In the genomic region with DNA sequence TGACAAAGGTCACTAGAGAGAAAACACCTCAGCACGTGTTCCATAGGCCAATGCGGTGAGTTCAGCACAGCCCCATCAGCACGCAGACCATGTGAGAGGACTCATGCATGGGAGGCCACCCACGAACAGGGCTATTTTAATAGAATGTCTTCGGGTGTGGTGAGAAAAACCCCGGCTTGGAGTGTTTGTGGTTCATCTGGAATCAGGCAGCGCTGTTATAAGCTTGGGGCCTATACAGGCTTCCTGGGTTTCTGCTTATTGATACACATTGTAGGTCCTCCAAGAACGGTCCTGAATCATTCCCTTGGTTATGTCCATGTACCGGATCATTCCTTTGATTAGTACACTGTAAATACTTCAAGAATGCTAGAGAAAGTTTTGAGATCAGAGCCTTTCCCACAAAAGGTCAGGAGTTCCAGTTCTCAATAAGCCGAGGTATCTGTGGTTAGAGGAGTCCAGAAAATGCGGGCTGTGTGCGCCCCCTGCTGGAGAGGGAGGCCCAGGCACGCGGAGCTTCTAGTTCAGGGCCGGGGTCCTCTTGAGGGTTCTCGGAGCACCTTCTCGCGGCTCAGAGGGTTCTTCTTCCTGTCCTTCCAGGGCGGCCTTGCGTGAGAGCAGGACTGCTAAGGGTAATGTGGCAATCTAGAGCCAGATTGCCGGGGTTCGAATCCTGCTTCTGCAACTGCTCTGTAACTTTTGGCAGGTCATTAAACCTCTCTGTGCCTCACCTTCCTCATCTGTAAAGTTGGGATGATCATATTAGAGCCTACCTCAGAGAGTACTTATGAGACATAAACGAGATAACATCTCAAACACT, we compare ENCODE assay signal across 8 cellular contexts. TPM values are rescaled to one million over a fixed set of nuclear protein-coding genes. Genes with fewer than 3 reads are reported as not detected.
DNase-seq lines count a peak whose midpoint lies in the region; ATAC-seq, FAIRE-seq and TF ChIP-seq lines count a peak whose summit lies in the region.

No MANE protein-coding gene starts in this region.

- FAIRE-seq in RCC 7860 (lab: Jason Lieb, UNC): no peak

- no peak overlapping the region for H3K27ac Mint-ChIP-seq in activated T-helper 2 cell treated with anti-CD3 and anti-CD28 coated beads, Interferon-gamma antibody, Interleukin-2, Interleukin-4, amounts not matched to agents 10 μg/mL and 5 μg/mL and 100 μg/mL, durations not matched to agents 14 hours and 24 hours and 36 hours

- TF ChIP-seq POLR2A in thyroid gland (IDR thresholded peaks at IDR 0.05): no peak

- ATAC-seq in GM21447 (IDR thresholded peaks at IDR 0.05; ENCODE audit: unreplicated experiment): peak; percentile 91

- intact Hi-C loops in activated T-helper 2 cell treated with anti-CD3 and anti-CD28 coated beads, Interferon-gamma antibody, Interleukin-2, Interleukin-4, amounts not matched to agents 10 μg/mL and 5 μg/mL and 100 μg/mL, durations not matched to agents 14 hours and 24 hours and 36 hours (cut with micrococcal nuclease): loop anchor here (1.0 to 5.0 kb wide), 5 partner anchors 54 to 669 kb away; no protein-coding TSS in a partner anchor
- intact Hi-C loops in thyroid gland (cut with DNase I): loop anchor here (5.0 to 10.0 kb wide), 3 partner anchors 406 to 666 kb away; no protein-coding TSS in a partner anchor

- no peaks in the 10 kb centered on the region for H4K20me1 ChIP-seq in osteoblast (ENCODE audit: insufficient read depth, low read length)

- no peaks in the 10 kb centered on the region for H3K36me3 ChIP-seq in osteoblast (ENCODE audit: insufficient read depth, low read length)
- no peaks in the 10 kb centered on the region for H3K36me3 ChIP-seq in thyroid gland

- no peaks in the 10 kb centered on the region for H3K79me2 ChIP-seq in osteoblast (ENCODE audit: insufficient read depth, low read length)

- 36 to 39% methylated on average over 20 to 23 of the region's 23 CpGs for WGBS in thyroid gland, 2 donors

- H3K4me3 ChIP-seq in osteoblast (ENCODE audit: insufficient read depth, low read length) (no peak overlapping the region), thyroid gland (replicated peaks in 1 of 3) (no peak overlapping the region)

- H2AFZ ChIP-seq in osteoblast (ENCODE audit: low read length): no peak overlapping the region

- DNase-seq in DMS53 (lab: John Stamatoyannopoulos, UW) (peak; percentile 88), HT-29 (ENCODE audit: low spot score) (peak; percentile 86), RCC 7860 (ENCODE audit: low spot score) (peak; percentile 70), foreskin melanocyte (peak; percentile 76), osteoblast (ENCODE audit: insufficient read length, low spot score, missing footprints) (peak; percentile 91), thyroid gland (peak; percentile 73 to 82)
- peak; percentile 64 for DNase-seq in activated T-helper 2 cell treated with anti-CD3 and anti-CD28 coated beads, Interferon-gamma antibody, Interleukin-2, Interleukin-4, amounts not matched to agents 10 μg/mL and 5 μg/mL and 100 μg/mL, durations not matched to agents 14 hours and 24 hours and 36 hours (ENCODE audit: low spot score)

- peaks cover 10% of the 10 kb centered on the region for H3K4me1 Mint-ChIP-seq in activated T-helper 2 cell treated with anti-CD3 and anti-CD28 coated beads, Interferon-gamma antibody, Interleukin-2, Interleukin-4, amounts not matched to agents 10 μg/mL and 5 μg/mL and 100 μg/mL, durations not matched to agents 14 hours and 24 hours and 36 hours (ENCODE audit: low read depth)

- no peaks in the 10 kb centered on the region for H3K36me3 Mint-ChIP-seq in activated T-helper 2 cell treated with anti-CD3 and anti-CD28 coated beads, Interferon-gamma antibody, Interleukin-2, Interleukin-4, amounts not matched to agents 10 μg/mL and 5 μg/mL and 100 μg/mL, durations not matched to agents 14 hours and 24 hours and 36 hours (ENCODE audit: low read depth)

- no peaks in the 10 kb centered on the region for H3K9me3 ChIP-seq in osteoblast (ENCODE audit: low read depth, low read length)
- no peaks in the 10 kb centered on the region for H3K9me3 ChIP-seq in thyroid gland

- peaks cover 14% of the 10 kb centered on the region for H3K9me3 Mint-ChIP-seq in activated T-helper 2 cell treated with anti-CD3 and anti-CD28 coated beads, Interferon-gamma antibody, Interleukin-2, Interleukin-4, amounts not matched to agents 10 μg/mL and 5 μg/mL and 100 μg/mL, durations not matched to agents 14 hours and 24 hours and 36 hours

- H3K27me3 Mint-ChIP-seq in activated T-helper 2 cell treated with anti-CD3 and anti-CD28 coated beads, Interferon-gamma antibody, Interleukin-2, Interleukin-4, amounts not matched to agents 10 μg/mL and 5 μg/mL and 100 μg/mL, durations not matched to agents 14 hours and 24 hours and 36 hours (ENCODE audit: low read depth): peaks cover 21% of the 10 kb centered on the region

- peak overlapping the region; percentile 48 for H3K4me2 ChIP-seq in osteoblast (ENCODE audit: insufficient read depth, low read length)

- H3K4me1 ChIP-seq in osteoblast (ENCODE audit: insufficient read depth, low read length) (peaks cover 7% of the 10 kb centered on the region), thyroid gland (peaks cover 9 to 27% of the 10 kb centered on the region in 2 donors)

- H3K27me3 ChIP-seq in osteoblast (ENCODE audit: insufficient read depth, low read length): no peaks in the 10 kb centered on the region
- H3K27me3 ChIP-seq in thyroid gland: no peaks in the 10 kb centered on the region

- H3K4me3 Mint-ChIP-seq in activated T-helper 2 cell treated with anti-CD3 and anti-CD28 coated beads, Interferon-gamma antibody, Interleukin-2, Interleukin-4, amounts not matched to agents 10 μg/mL and 5 μg/mL and 100 μg/mL, durations not matched to agents 14 hours and 24 hours and 36 hours (ENCODE audit: low read depth): no peak overlapping the region

- peak; percentile 98 for TF ChIP-seq CTCF in osteoblast (IDR thresholded peaks at IDR 0.05; ENCODE audit: extremely low read depth, low read depth, low read length)
- TF ChIP-seq CTCF in thyroid gland (IDR thresholded peaks at IDR 0.05): peak; percentile 72 to 90 (median 82)

- peak overlapping the region; percentile 54 for H3K27ac ChIP-seq in osteoblast (ENCODE audit: low read depth, low read length)
- H3K27ac ChIP-seq in thyroid gland: no peak overlapping the region

RNA-seq across cellular contexts. Expression of a gene that starts 51.8 kb away (rescaled TPM):
- not detected in 2 replicates for total RNA-seq in HT-29 (2014; rRNA removed; shearing (Covaris generic))
- not detected in 2 replicates for total RNA-seq in activated T-helper 2 cell treated with anti-CD3 and anti-CD28 coated beads, Interferon-gamma antibody, Interleukin-2, Interleukin-4, amounts not matched to agents 10 μg/mL and 5 μg/mL and 100 μg/mL, durations not matched to agents 14 hours and 24 hours and 36 hours
- under 0.01 TPM in 1 of 2 replicates, not detected in the other for total RNA-seq in osteoblast
- total RNA-seq in thyroid gland: under 1 TPM in 2 of 4 donors, not detected in 2; 0.10 to 0.83 TPM
